In the genomic region with DNA sequence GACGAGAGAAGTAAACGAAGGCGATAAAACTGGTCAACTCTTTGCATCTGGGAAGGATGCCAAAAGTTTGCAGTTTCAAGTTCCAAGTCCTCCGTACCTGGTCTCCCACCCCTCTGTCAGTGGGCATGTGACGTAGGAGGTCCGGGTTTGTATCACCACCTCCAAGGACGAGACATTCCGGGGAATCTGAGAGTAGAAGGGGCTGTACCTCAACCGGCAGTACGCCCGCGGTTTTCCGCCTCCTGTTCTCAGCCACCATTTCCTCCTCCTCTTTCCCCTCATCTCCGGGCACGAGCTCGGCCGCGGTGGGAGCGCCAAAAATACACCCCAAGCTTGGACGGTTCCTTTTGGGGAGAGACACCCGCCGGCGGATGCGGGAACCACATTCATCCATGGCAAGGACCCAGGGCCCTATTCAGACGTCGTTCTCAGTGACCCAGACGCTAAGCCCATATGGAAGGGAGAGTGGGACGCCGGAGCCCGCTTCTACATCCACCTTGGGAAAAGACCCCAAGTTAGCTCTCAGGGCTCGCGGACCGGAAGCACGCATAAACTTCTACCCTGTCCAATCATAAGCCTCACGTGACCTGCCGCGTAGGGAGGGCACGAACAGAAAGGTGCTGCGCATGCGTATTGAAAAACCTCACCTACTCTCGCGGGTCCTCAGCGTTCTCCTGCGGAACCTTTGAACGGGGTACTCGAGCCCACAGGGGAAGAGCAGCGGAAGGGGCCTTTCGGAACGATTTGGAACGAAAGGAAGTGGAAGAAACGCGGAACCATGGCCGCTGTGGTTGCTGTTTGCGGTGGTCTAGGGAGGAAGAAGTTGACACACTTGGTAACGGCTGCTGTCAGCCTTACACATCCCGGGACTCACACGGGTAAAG, we compare ENCODE assay signal across 8 cellular contexts. TPM values are rescaled to one million over a fixed set of nuclear protein-coding genes. Genes with fewer than 3 reads are reported as not detected.
A peak's percentile ranks its signal among the peaks of the same experiment; 100 is the strongest.
DNase-seq lines count a peak whose midpoint lies in the region; TF ChIP-seq lines count a peak whose summit lies in the region.

A gene with protein sequence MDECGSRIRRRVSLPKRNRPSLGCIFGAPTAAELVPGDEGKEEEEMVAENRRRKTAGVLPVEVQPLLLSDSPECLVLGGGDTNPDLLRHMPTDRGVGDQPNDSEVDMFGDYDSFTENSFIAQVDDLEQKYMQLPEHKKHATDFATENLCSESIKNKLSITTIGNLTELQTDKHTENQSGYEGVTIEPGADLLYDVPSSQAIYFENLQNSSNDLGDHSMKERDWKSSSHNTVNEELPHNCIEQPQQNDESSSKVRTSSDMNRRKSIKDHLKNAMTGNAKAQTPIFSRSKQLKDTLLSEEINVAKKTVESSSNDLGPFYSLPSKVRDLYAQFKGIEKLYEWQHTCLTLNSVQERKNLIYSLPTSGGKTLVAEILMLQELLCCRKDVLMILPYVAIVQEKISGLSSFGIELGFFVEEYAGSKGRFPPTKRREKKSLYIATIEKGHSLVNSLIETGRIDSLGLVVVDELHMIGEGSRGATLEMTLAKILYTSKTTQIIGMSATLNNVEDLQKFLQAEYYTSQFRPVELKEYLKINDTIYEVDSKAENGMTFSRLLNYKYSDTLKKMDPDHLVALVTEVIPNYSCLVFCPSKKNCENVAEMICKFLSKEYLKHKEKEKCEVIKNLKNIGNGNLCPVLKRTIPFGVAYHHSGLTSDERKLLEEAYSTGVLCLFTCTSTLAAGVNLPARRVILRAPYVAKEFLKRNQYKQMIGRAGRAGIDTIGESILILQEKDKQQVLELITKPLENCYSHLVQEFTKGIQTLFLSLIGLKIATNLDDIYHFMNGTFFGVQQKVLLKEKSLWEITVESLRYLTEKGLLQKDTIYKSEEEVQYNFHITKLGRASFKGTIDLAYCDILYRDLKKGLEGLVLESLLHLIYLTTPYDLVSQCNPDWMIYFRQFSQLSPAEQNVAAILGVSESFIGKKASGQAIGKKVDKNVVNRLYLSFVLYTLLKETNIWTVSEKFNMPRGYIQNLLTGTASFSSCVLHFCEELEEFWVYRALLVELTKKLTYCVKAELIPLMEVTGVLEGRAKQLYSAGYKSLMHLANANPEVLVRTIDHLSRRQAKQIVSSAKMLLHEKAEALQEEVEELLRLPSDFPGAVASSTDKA (minus strand): TSS at position 524 of the 884 bp plus-strand sequence. CDS start 130 bp downstream, at position 394.
A gene (plus strand): TSS at position 759 of the 884 bp plus-strand sequence. CDS start 20 bp downstream, at position 779.

- peaks cover 37% of the 10 kb centered on the region for H3K36me3 ChIP-seq in HAP-1 (replicated peaks)
- H3K36me3 ChIP-seq in MG63, result peaks cover 9% of the 10 kb centered on the region

- H3K27me3 Mint-ChIP-seq in nephron (ENCODE audit: low read depth), result no peaks in the 10 kb centered on the region
- no peaks in the 10 kb centered on the region for H3K27me3 Mint-ChIP-seq in stimulated activated naive CD8-positive, alpha-beta T cell treated with anti-CD3 and anti-CD28 coated beads, Interleukin-15, Interleukin-2, amounts not matched to agents 100 ng/mL and 50 ng/mL, for 24 hours

- H3K4me1 ChIP-seq in HAP-1, result peaks cover 6% of the 10 kb centered on the region

- H3K27ac Mint-ChIP-seq in nephron, result peak within 1 kb of the TSS; percentile 99 to 100 (median 100)
- H3K27ac Mint-ChIP-seq in stimulated activated naive CD8-positive, alpha-beta T cell treated with anti-CD3 and anti-CD28 coated beads, Interleukin-15, Interleukin-2, amounts not matched to agents 100 ng/mL and 50 ng/mL, for 24 hours, result peak within 1 kb of the TSS; percentile 100

- peak within 1 kb of the TSS; percentile 99 to 100 (median 100) for H3K4me3 Mint-ChIP-seq in nephron
- peak within 1 kb of the TSS; percentile 99 for H3K4me3 Mint-ChIP-seq in stimulated activated naive CD8-positive, alpha-beta T cell treated with anti-CD3 and anti-CD28 coated beads, Interleukin-15, Interleukin-2, amounts not matched to agents 100 ng/mL and 50 ng/mL, for 24 hours

- H3K4me3 ChIP-seq in HAP-1 (peak within 1 kb of the TSS; percentile 76), MG63 (peak within 1 kb of the TSS; percentile 91), fibroblast of the aortic adventitia (ENCODE audit: low read depth, low read length) (peak within 1 kb of the TSS; percentile 93)

- DNase-seq in GDM1 (lab: John Stamatoyannopoulos, UW) (peak; percentile 99), HAP-1 (ENCODE audit: low spot score in 2 of 2) (peak; percentile 98 to 100), MG63 (peak; percentile 93), SHP77 treated with DMSO at 0.1 percent for 48 hours (lab: John Stamatoyannopoulos, UW) (peak; percentile 98), fibroblast of the aortic adventitia (ENCODE audit: low read depth) (peak; percentile 99)
- peak; percentile 97 for DNase-seq in activated effector memory CD4-positive, alpha-beta T cell treated with anti-CD3 and anti-CD28 coated beads, Interleukin-2, amount 50 U/mL, for 16 hours

- no peaks in the 10 kb centered on the region for H3K27me3 ChIP-seq in HAP-1 (ENCODE audit: low read depth)
- no peaks in the 10 kb centered on the region for H3K27me3 ChIP-seq in MG63

- peaks cover 50% of the 10 kb centered on the region for H3K36me3 Mint-ChIP-seq in nephron (ENCODE audit: low read depth)
- peaks cover 74% of the 10 kb centered on the region for H3K36me3 Mint-ChIP-seq in stimulated activated naive CD8-positive, alpha-beta T cell treated with anti-CD3 and anti-CD28 coated beads, Interleukin-15, Interleukin-2, amounts not matched to agents 100 ng/mL and 50 ng/mL, for 24 hours (ENCODE audit: low read depth)

- H3K9me3 Mint-ChIP-seq in nephron, result no peaks in the 10 kb centered on the region
- H3K9me3 Mint-ChIP-seq in stimulated activated naive CD8-positive, alpha-beta T cell treated with anti-CD3 and anti-CD28 coated beads, Interleukin-15, Interleukin-2, amounts not matched to agents 100 ng/mL and 50 ng/mL, for 24 hours, result no peaks in the 10 kb centered on the region

- in situ Hi-C loops in HAP-1 (cut with MboI; ENCODE audit: low sequenced_read_pairs), result no loop called here

- H3K4me1 Mint-ChIP-seq in nephron, result peaks cover 26% of the 10 kb centered on the region
- H3K4me1 Mint-ChIP-seq in stimulated activated naive CD8-positive, alpha-beta T cell treated with anti-CD3 and anti-CD28 coated beads, Interleukin-15, Interleukin-2, amounts not matched to agents 100 ng/mL and 50 ng/mL, for 24 hours (ENCODE audit: low read depth), result peaks cover 52% of the 10 kb centered on the region

- H3K9me3 ChIP-seq in HAP-1 (no peaks in the 10 kb centered on the region), MG63 (no peaks in the 10 kb centered on the region)

- TF ChIP-seq CTCF in fibroblast of the aortic adventitia (IDR thresholded peaks at IDR 0.05; ENCODE audit: insufficient read depth, low read length) (peak; percentile 40), nephron (IDR thresholded peaks at IDR 0.05; ENCODE audit: unreplicated experiment in 3 of 3) (no peak)

RNA-seq across cellular contexts. Expression of the first gene that starts in this region (rescaled TPM):
- 4.4 and 6.7 TPM in 2 replicates for total RNA-seq in MG63 (2014; rRNA removed; shearing (Covaris generic); ENCODE audit: low replicate concordance)
- total RNA-seq in fibroblast of the aortic adventitia (ENCODE audit: low replicate concordance), result 18.0 and 44.8 TPM in 2 replicates

RNA-seq across cellular contexts. Expression of the second gene that starts in this region (rescaled TPM):
- 20.9 and 26.7 TPM in 2 replicates for total RNA-seq in MG63 (2014; rRNA removed; shearing (Covaris generic); ENCODE audit: low replicate concordance)
- total RNA-seq in fibroblast of the aortic adventitia (ENCODE audit: low replicate concordance), result 8.7 and 26.1 TPM in 2 replicates

Comparison
In these comparisons a context has a peak if more than half of its experiments do, and no peak if none do; other contexts are left out.
1. Peak in every context shown above with its lines: DNase-seq and H3K4me3 ChIP-seq.